ENCODE assay signal across 1 cellular context in genomic region chr2:23703037-23703582, GRCh38.
TF ChIP-seq lines count a peak whose summit lies in the region.

No MANE protein-coding gene starts in this region.

TF ChIP-seq in H1, 55 proteins besides CTCF, POLR2A, EP300 and RAD21:
- no peak for TF ChIP-seq SP4 (IDR thresholded peaks at IDR 0.05; ENCODE audit: low read length)
- no peak for TF ChIP-seq KDM4A (IDR thresholded peaks at IDR 0.05; ENCODE audit: low read depth, low read length, severe bottlenecking)
- no peak for TF ChIP-seq CBX8 (IDR thresholded peaks at IDR 0.05; ENCODE audit: borderline replicate concordance, low read depth, low read length)
- TF ChIP-seq YY1 (IDR thresholded peaks at IDR 0.05; ENCODE audit: low read depth, low read length) = no peak
- no peak for TF ChIP-seq GTF2F1 (IDR thresholded peaks at IDR 0.05; ENCODE audit: borderline replicate concordance, low read depth, low read length)
- no peak for TF ChIP-seq CEBPB (IDR thresholded peaks at IDR 0.05; ENCODE audit: low read depth, low read length)
- TF ChIP-seq ZNF274 (IDR thresholded peaks at IDR 0.05; ENCODE audit: borderline replicate concordance, extremely low read depth, low read length) = no peak
- TF ChIP-seq SRF (IDR thresholded peaks at IDR 0.05; ENCODE audit: low read depth, low read length) = no peak
- no peak for TF ChIP-seq RNF2 (IDR thresholded peaks at IDR 0.05; ENCODE audit: borderline replicate concordance, low read depth, low read length, missing control alignments, poor library complexity, severe bottlenecking)
- TF ChIP-seq, protein P1, sequence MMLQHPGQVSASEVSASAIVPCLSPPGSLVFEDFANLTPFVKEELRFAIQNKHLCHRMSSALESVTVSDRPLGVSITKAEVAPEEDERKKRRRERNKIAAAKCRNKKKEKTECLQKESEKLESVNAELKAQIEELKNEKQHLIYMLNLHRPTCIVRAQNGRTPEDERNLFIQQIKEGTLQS (IDR thresholded peaks at IDR 0.05; ENCODE audit: insufficient read depth, low read depth, low read length) = no peak
- TF ChIP-seq GABPA (IDR thresholded peaks at IDR 0.05; ENCODE audit: borderline replicate concordance, insufficient read depth, low read length) = no peak
- no peak for TF ChIP-seq HDAC2 (IDR thresholded peaks at IDR 0.05; ENCODE audit: borderline replicate concordance in 1 of 2, low read depth in 2 of 2, low read length in 2 of 2)
- TF ChIP-seq RBBP5 (IDR thresholded peaks at IDR 0.05; ENCODE audit: borderline replicate concordance, low read depth, low read length) = no peak
- TF ChIP-seq SUZ12 (IDR thresholded peaks at IDR 0.05; ENCODE audit: low read length) = no peak
- TF ChIP-seq POU5F1 (IDR thresholded peaks at IDR 0.05; ENCODE audit: low read depth, low read length) = no peak
- TF ChIP-seq ASH2L (IDR thresholded peaks at IDR 0.05; ENCODE audit: low read length) = no peak
